In the genomic region with DNA sequence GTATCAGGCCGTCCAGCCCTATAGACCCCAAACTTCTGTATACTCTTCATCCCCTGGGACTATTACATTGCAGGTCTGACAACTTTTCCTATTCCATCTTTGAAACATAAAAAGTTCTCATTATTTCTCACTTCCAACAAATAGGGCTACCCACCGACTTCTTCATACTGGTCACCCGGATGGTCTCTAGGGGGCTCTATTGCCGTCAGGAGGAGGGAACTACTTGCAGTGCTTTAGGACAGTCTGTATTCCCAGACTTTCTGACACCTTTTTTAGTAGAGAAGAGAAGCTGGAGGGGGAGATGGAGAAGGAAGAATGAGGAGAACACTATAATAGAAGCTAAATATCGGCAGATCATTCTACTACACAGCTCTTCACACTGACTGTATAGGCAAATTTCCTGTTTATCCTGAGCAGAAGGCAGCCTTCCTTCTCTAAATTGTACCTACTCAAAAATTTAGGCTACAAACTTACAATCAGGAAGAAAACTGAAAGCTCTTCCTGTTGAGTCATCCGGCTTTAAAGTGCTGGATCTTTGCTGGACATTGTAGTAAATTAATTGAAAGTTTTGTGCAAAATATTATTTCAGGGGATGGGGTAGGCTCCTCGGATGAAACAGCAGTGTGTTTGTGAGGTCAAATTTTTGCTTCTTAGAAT, we compare ENCODE assay signal across 12 cellular contexts. TPM values are rescaled to one million over a fixed set of nuclear protein-coding genes. Genes with fewer than 3 reads are reported as not detected.
DNase-seq lines count a peak whose midpoint lies in the region; ATAC-seq and TF ChIP-seq lines count a peak whose summit lies in the region.
"Had no signal": no experiment of that assay in that cellular context is flagged by ENCODE, and none has a peak within 500 bp of the region (broad histone marks: within the 10 kb centered on the region; RNA-seq: fewer than 3 reads in every experiment).

No MANE protein-coding gene starts in this region.

- peaks cover 4 to 32% (median 22%) of the 10 kb centered on the region in 4 donors for H3K4me1 ChIP-seq in esophagus muscularis mucosa

- peak overlapping the region; percentile 91 for H3K27ac Mint-ChIP-seq in activated CD4-positive, alpha-beta T cell treated with anti-CD3 and anti-CD28 coated beads, Interleukin-2, amount 10 ng/mL, durations not matched to agents 24 days and 14 days
- H3K27ac Mint-ChIP-seq in T-helper 17 cell: peak overlapping the region; percentile 97
- H3K27ac Mint-ChIP-seq: B cell had no signal

- H3K27me3 Mint-ChIP-seq in activated CD4-positive, alpha-beta T cell treated with anti-CD3 and anti-CD28 coated beads, Interleukin-2, amount 10 ng/mL, durations not matched to agents 24 days and 14 days: no peaks in the 10 kb centered on the region
- H3K27me3 Mint-ChIP-seq in T-helper 17 cell: no peaks in the 10 kb centered on the region

- no peak for ATAC-seq in T-helper 17 cell
- no peak for ATAC-seq in GM21576 (IDR thresholded peaks at IDR 0.05; ENCODE audit: unreplicated experiment)

- H3K9me3 ChIP-seq in T-helper 17 cell (ENCODE audit: control insufficient read depth, low read length, poor library complexity, severe bottlenecking) (no peaks in the 10 kb centered on the region), esophagus muscularis mucosa (no peaks in the 10 kb centered on the region)
- H3K9me3 ChIP-seq: heart right ventricle had no signal

- TF ChIP-seq CTCF in esophagus muscularis mucosa (IDR thresholded peaks at IDR 0.05): peak in 2 of 3 experiments; percentile 28 to 33

- no peak for TF ChIP-seq EP300 in esophagus muscularis mucosa (IDR thresholded peaks at IDR 0.05)

- TF ChIP-seq POLR2A in esophagus muscularis mucosa (IDR thresholded peaks at IDR 0.05; ENCODE audit: low read depth): no peak

- intact Hi-C loops in activated CD4-positive, alpha-beta T cell treated with anti-CD3 and anti-CD28 coated beads, Interleukin-2, amount 10 ng/mL, durations not matched to agents 24 days and 14 days (cut with micrococcal nuclease): loop anchor here (5.0 to 10.0 kb wide), 3 partner anchors 533 to 1030 kb away; partner anchors contain the start of gene ZNF644
- intact Hi-C loops in esophagus muscularis mucosa (cut with DNase I): no loop called here

- H3K27ac ChIP-seq in esophagus muscularis mucosa (replicated peaks in 1 of 4) (peak overlapping the region in 2 of 4 donors; percentile 25 to 45), skin epidermis (peak overlapping the region in 18 of 21 experiments; percentile 5 to 92 (median 52))
- H3K27ac ChIP-seq: SK-N-MC had no signal

- 46% methylated on average over 7 of the region's 7 CpGs for WGBS in esophagus muscularis mucosa

- peaks cover 4% of the 10 kb centered on the region for H3K36me3 Mint-ChIP-seq in activated CD4-positive, alpha-beta T cell treated with anti-CD3 and anti-CD28 coated beads, Interleukin-2, amount 10 ng/mL, durations not matched to agents 24 days and 14 days (ENCODE audit: low read depth)
- no peaks in the 10 kb centered on the region for H3K36me3 Mint-ChIP-seq in T-helper 17 cell (ENCODE audit: low read depth)

- H3K9me3 Mint-ChIP-seq in activated CD4-positive, alpha-beta T cell treated with anti-CD3 and anti-CD28 coated beads, Interleukin-2, amount 10 ng/mL, durations not matched to agents 24 days and 14 days: peaks cover 4% of the 10 kb centered on the region

- H3K4me1 Mint-ChIP-seq in activated CD4-positive, alpha-beta T cell treated with anti-CD3 and anti-CD28 coated beads, Interleukin-2, amount 10 ng/mL, durations not matched to agents 24 days and 14 days: peaks cover 84% of the 10 kb centered on the region
- H3K4me1 Mint-ChIP-seq in T-helper 17 cell: peaks cover 65% of the 10 kb centered on the region
- H3K4me1 Mint-ChIP-seq: B cell had no signal

- H3K27me3 ChIP-seq in esophagus muscularis mucosa: no peaks in the 10 kb centered on the region
- H3K27me3 ChIP-seq: heart right ventricle had no signal

- H3K4me3 ChIP-seq in esophagus muscularis mucosa (no peak overlapping the region), skin epidermis (no peak overlapping the region)
- H3K4me3 ChIP-seq: heart right ventricle, SK-N-MC had no signal

- no peaks in the 10 kb centered on the region for H3K36me3 ChIP-seq in esophagus muscularis mucosa
- H3K36me3 ChIP-seq: heart right ventricle had no signal

- DNase-seq in activated CD4-positive, alpha-beta T cell treated with anti-CD3 and anti-CD28 coated beads, Interleukin-2, amount 10 ng/mL, durations not matched to agents 24 days and 14 days: no peak
- no peak for DNase-seq in activated CD4-positive, alpha-beta T cell treated with anti-CD3 and anti-CD28 coated beads, Interleukin-2, amount 50 U/mL, for 1 hour
- DNase-seq in T-helper 17 cell (no peak), esophagus muscularis mucosa (ENCODE audit: extremely low spot score) (no peak), C1 segment of cervical spinal cord (lab: John Stamatoyannopoulos, UW) (no peak)
- no peak for DNase-seq in effector CD4-positive, alpha-beta T cell
- DNase-seq: heart right ventricle, retina had no signal

- H3K4me3 Mint-ChIP-seq in activated CD4-positive, alpha-beta T cell treated with anti-CD3 and anti-CD28 coated beads, Interleukin-2, amount 10 ng/mL, durations not matched to agents 24 days and 14 days: peak overlapping the region; percentile 55
- H3K4me3 Mint-ChIP-seq in T-helper 17 cell: peak overlapping the region; percentile 57
- H3K4me3 Mint-ChIP-seq: B cell had no signal

RNA-seq across cellular contexts. Expression of gene CDC7, which starts 54.6 kb away (rescaled TPM):
- 21.4 and 22.3 TPM in 2 replicates for total RNA-seq in activated CD4-positive, alpha-beta T cell treated with anti-CD3 and anti-CD28 coated beads, Interleukin-2, amount 10 ng/mL, durations not matched to agents 24 days and 14 days
- total RNA-seq in T-helper 17 cell (1 to 10 TPM; 5.2 to 6.5 TPM), esophagus muscularis mucosa (1 to 10 TPM in 3 of 4 donors, under 1 TPM in 1; 0.71 to 2.8 (median 1.1) TPM)
